Comparison of ENCODE assay signal across 18 cellular contexts in genomic region chr3:151553873-151554272, GRCh38.
DNase-seq lines count a peak whose midpoint lies in the region; ATAC-seq and TF ChIP-seq lines count a peak whose summit lies in the region.
"Had no signal": no experiment of that assay in that cellular context is flagged by ENCODE, and none has a peak within 500 bp of the region (broad histone marks: within the 10 kb centered on the region; RNA-seq: fewer than 3 reads in every experiment).

No MANE protein-coding gene starts in this region.

- H2AK5ac ChIP-seq in mesendoderm (ENCODE audit: low read length), result no peak overlapping the region

- H3K79me2 ChIP-seq in mesendoderm (ENCODE audit: control insufficient read depth, insufficient read depth, low read length), result no peaks in the 10 kb centered on the region

- peaks cover 36% of the 10 kb centered on the region for H3K4me1 Mint-ChIP-seq in CD14-positive monocyte
- H3K4me1 Mint-ChIP-seq: activated naive CD8-positive, alpha-beta T cell treated with anti-CD3 and anti-CD28 coated beads, Interleukin-2, amount 50 U/mL, for 24 hours; B cell had no signal

- H3K4me2 ChIP-seq in mesendoderm (ENCODE audit: low read length), result no peak overlapping the region

- no peak overlapping the region for H3K56ac ChIP-seq in mesendoderm (ENCODE audit: low read length)

- no peak overlapping the region for H4K5ac ChIP-seq in mesendoderm (ENCODE audit: low read length)

- TF ChIP-seq CTCF in CD14-positive monocyte (IDR thresholded peaks at IDR 0.05), result no peak

- no peak overlapping the region for H3K4me3 ChIP-seq in mesendoderm (ENCODE audit: low read length)
- H3K4me3 ChIP-seq: heart right ventricle, SK-N-MC had no signal

- H3K9ac ChIP-seq in mesendoderm (ENCODE audit: low read length), result no peak overlapping the region

- no peaks in the 10 kb centered on the region for H3K36me3 Mint-ChIP-seq in CD14-positive monocyte

- H3K18ac ChIP-seq in mesendoderm (ENCODE audit: low read length), result no peak overlapping the region

- DNase-seq in CD14-positive monocyte (ENCODE audit: low spot score) (peak; percentile 70), NOMO-1 treated with dmso at 0.1 percent for 144 hours (lab: John Stamatoyannopoulos, UW; ENCODE audit: unreplicated experiment) (peak; percentile 70), fibroblast of gingiva (ENCODE audit: low read depth) (peak; percentile 71), mesendoderm (peak; percentile 45), activated gamma-delta T cell (lab: John Stamatoyannopoulos, UW) (no peak), caudate nucleus (lab: John Stamatoyannopoulos, UW) (no peak), 8988T (no peak)
- DNase-seq: activated CD4-positive, alpha-beta T cell treated with anti-CD3 and anti-CD28 coated beads, Interleukin-2, amount 50 U/mL, for 48 hours; activated naive CD8-positive, alpha-beta T cell treated with anti-CD3 and anti-CD28 coated beads, Interleukin-2, amount 50 U/mL, for 24 hours; activated T-cell treated with anti-CD3 and anti-CD28 coated beads, Interleukin-2, amount 50 U/mL, for 48 hours; NCI-H1694 treated with DMSO at 0.1 percent for 48 hours; posterior cingulate gyrus; stimulated activated CD4-positive, alpha-beta T cell treated with anti-CD3 and anti-CD28 coated beads, Interleukin-12 subunit alpha, Interleukin-12 subunit beta, amount 100 ng/mL, for 4 hours; stimulated activated naive CD8-positive, alpha-beta T cell treated with anti-CD3 and anti-CD28 coated beads, Interleukin-15, Interleukin-2, amounts not matched to agents 100 U/mL and 50 U/mL, for 24 hours had no signal

- no peaks in the 10 kb centered on the region for H3K79me1 ChIP-seq in mesendoderm (ENCODE audit: low read length)

- no peak overlapping the region for H3K4ac ChIP-seq in mesendoderm (ENCODE audit: low read depth, low read length)

- H2BK120ac ChIP-seq in mesendoderm (ENCODE audit: low read depth, low read length), result no peak overlapping the region

- peak overlapping the region in 6 of 7 donors; percentile 58 to 86 (median 79) for H3K27ac Mint-ChIP-seq in CD14-positive monocyte
- H3K27ac Mint-ChIP-seq: activated naive CD8-positive, alpha-beta T cell treated with anti-CD3 and anti-CD28 coated beads, Interleukin-2, amount 50 U/mL, for 24 hours; B cell had no signal

- no peaks in the 10 kb centered on the region for H3K27me3 Mint-ChIP-seq in CD14-positive monocyte (ENCODE audit: low read depth in 3 of 3)
- H3K27me3 Mint-ChIP-seq: activated naive CD8-positive, alpha-beta T cell treated with anti-CD3 and anti-CD28 coated beads, Interleukin-2, amount 50 U/mL, for 24 hours had no signal

- H3K4me1 ChIP-seq in mesendoderm (ENCODE audit: control insufficient read depth, low read depth, low read length), result no peaks in the 10 kb centered on the region

- intact Hi-C loops in CD14-positive monocyte (cut with micrococcal nuclease), result no loop called here

- H3K23ac ChIP-seq in mesendoderm (ENCODE audit: low read length), result no peak overlapping the region

- H3K36me3 ChIP-seq in mesendoderm (ENCODE audit: control insufficient read depth, insufficient read depth, low read length), result no peaks in the 10 kb centered on the region
- H3K36me3 ChIP-seq: heart right ventricle had no signal

- peak overlapping the region in 1 of 2 donors; percentile 62 for H3K4me3 Mint-ChIP-seq in CD14-positive monocyte
- H3K4me3 Mint-ChIP-seq: activated naive CD8-positive, alpha-beta T cell treated with anti-CD3 and anti-CD28 coated beads, Interleukin-2, amount 50 U/mL, for 24 hours; B cell had no signal

- WGBS in mesendoderm (ENCODE audit: extremely low coverage, insufficient coverage, low lambda C conversion rate), result no CpG with 5 or more reads among the region's 3 CpGs

- H3K27ac ChIP-seq in mesendoderm (ENCODE audit: low read depth, low read length) (no peak overlapping the region), caudate nucleus (ENCODE audit: low read depth, low read length) (no peak overlapping the region)
- H3K27ac ChIP-seq: heart right ventricle had no signal

- H3K27me3 ChIP-seq in mesendoderm (ENCODE audit: insufficient read depth, low read length, poor library complexity), result no peaks in the 10 kb centered on the region
- H3K27me3 ChIP-seq: heart right ventricle had no signal

- ATAC-seq in GM21825 (IDR thresholded peaks at IDR 0.05; ENCODE audit: unreplicated experiment), result no peak
- ATAC-seq: activated naive CD8-positive, alpha-beta T cell treated with anti-CD3 and anti-CD28 coated beads, Interleukin-2, amount 50 U/mL, for 24 hours; stimulated activated naive CD8-positive, alpha-beta T cell treated with anti-CD3 and anti-CD28 coated beads, Interleukin-15, Interleukin-2, amounts not matched to agents 100 U/mL and 50 U/mL, for 24 hours had no signal

- H2BK5ac ChIP-seq in mesendoderm (ENCODE audit: low read length), result no peak overlapping the region

- no peak overlapping the region for H4K8ac ChIP-seq in mesendoderm (ENCODE audit: low read depth, low read length)

- peaks cover 0 to 8% (median 5%) of the 10 kb centered on the region in 7 donors for H3K9me3 Mint-ChIP-seq in CD14-positive monocyte
- H3K9me3 Mint-ChIP-seq: activated naive CD8-positive, alpha-beta T cell treated with anti-CD3 and anti-CD28 coated beads, Interleukin-2, amount 50 U/mL, for 24 hours had no signal

- no peak overlapping the region for H2BK15ac ChIP-seq in mesendoderm (replicated peaks; ENCODE audit: low read depth)

Comparison
In these comparisons a context has a peak if more than half of its experiments do, and no peak if none do; other contexts are left out.
1. DNase-seq: peak in CD14-positive monocyte (single experiment), NOMO-1 treated with dmso at 0.1 percent for 144 hours (single experiment), fibroblast of gingiva (single experiment) and mesendoderm (single experiment); none in activated gamma-delta T cell (single experiment), caudate nucleus (0 of 61) and 8988T (single experiment).